Comparison of ENCODE assay signal across 7 cellular contexts in the genomic region with DNA sequence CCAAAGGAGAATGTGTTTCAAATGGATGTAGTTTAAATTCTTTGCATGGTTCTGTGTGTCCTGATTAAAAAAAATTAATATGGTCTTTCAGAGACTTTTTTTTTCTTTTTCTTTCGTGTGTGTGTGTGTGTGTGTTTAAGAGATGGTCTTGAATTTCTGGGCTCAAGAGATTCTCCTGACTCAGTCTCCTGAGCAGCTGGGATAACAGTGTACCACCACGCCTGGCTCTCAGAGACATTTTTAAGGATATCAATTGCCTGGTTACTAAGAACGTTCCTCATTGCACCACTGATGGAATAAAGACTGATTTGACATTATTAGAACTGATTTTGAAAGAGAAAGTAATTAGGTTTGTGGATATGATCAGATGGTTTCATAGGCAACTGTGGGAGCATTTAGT.
"Had no signal": no experiment of that assay in that cellular context is flagged by ENCODE, and none has a peak within 500 bp of the region (broad histone marks: within the 10 kb centered on the region; RNA-seq: fewer than 3 reads in every experiment).

No MANE protein-coding gene starts in this region.

- ATAC-seq: GM23338, HCT116, K562 had no signal

- DNase-seq: H7, HFFc6, IMR-90 had no signal

- H3K4me2 ChIP-seq: GM23338 had no signal

- H3K4me1 ChIP-seq: HAP-1 had no signal

- H3K9me3 ChIP-seq: HAP-1 had no signal

- H3K4me3 ChIP-seq: GM23338, HAP-1, K562 had no signal

- H3K36me3 ChIP-seq: HAP-1 had no signal

- H2AFZ ChIP-seq: GM23338 had no signal
